Comparison of ENCODE assay signal across 8 cellular contexts in the genomic region with DNA sequence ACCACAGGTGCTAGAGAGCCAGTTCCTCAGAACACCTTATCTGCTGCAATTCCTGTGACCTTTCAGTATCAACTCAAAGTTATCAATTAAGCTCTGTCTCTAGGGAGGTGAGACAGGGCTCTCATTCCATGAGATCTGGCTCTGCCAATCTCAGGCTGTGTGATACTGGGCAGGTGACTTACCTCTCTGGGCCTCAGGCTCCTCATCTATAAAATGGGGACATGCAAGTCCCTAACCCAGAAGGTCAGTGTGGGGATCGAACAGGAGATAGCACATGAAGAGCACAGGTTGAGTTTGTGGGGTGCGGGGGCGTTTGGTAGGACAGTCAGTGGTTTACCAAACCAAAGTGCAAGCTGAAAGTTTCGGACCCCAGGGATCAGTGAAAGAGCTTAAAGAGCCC.
"Had no signal": no experiment of that assay in that cellular context is flagged by ENCODE, and none has a peak within 500 bp of the region (broad histone marks: within the 10 kb centered on the region; RNA-seq: fewer than 3 reads in every experiment).

No MANE protein-coding gene starts in this region.

- FAIRE-seq: G401.6, GM12878, GM12891, GM12892, GM18507, GM19239 had no signal

- H3K4me3 ChIP-seq: GM12878 had no signal

- DNase-seq: GDM1, GF-D8 had no signal

- ATAC-seq: GM12878 had no signal
